Comparison of ENCODE assay signal across 7 cellular contexts in the genomic region with DNA sequence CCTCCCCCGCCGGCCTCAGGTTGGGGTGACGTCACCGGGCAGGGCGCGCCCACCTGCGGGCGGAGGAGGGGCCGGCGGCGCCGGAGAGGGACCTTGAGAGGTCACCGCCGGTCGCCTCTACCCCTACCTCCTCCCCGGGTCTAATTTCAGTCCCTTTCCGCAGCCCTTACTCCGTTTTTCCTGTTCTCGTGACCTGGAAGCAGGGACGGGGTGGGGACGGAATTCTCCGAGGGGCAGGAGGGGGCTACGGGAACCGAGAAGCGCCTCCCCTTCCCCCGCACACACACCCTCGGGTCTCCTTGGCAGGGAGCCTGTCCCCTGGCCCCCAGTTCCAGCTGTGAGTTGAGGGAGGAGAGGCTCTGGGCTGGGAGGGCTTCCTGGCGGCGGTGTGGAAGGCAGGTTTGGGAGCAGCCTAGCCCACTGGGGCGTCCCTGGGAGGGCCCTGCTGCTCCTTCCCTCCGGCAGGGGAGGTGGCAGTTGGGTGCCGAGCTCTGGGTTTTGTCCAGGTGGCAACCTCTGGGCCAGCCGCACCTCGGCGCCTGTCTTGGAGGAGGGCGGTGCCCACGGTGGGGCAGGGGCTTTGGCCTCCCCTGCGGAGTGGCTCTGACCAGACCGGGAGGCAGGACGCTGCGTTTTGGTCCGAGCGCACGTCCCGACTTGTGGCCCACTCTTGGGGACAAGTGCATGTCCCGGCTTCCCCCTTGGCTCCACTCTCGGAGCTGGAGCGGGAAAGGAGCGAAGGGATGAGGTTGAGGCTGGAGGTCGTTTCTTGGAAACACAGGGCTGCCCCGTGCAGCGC.
DNase-seq lines count a peak whose midpoint lies in the region; ATAC-seq and TF ChIP-seq lines count a peak whose summit lies in the region.

No MANE protein-coding gene starts in this region.

- no peaks in the 10 kb centered on the region for H3K9me3 ChIP-seq in mucosa of stomach (ENCODE audit: control insufficient read depth, low read length)

- TF ChIP-seq CTCF in GM13977 (IDR thresholded peaks at IDR 0.05; ENCODE audit: extremely low read depth, insufficient read depth, missing control alignments), result no peak
- TF ChIP-seq CTCF in astrocyte of the cerebellum (IDR thresholded peaks at IDR 0.05; ENCODE audit: low read depth, low read length, missing control alignments), result no peak

- peak overlapping the region; percentile 21 for H3K4me3 ChIP-seq in astrocyte of the cerebellum (ENCODE audit: low read depth, low read length)
- H3K4me3 ChIP-seq in mucosa of stomach (ENCODE audit: low read length), result no peak overlapping the region

- no peaks in the 10 kb centered on the region for H3K36me3 ChIP-seq in mucosa of stomach (ENCODE audit: control insufficient read depth, insufficient read depth, low read length)

- no peak for ATAC-seq in GM21526 (IDR thresholded peaks at IDR 0.05; ENCODE audit: low FRiP score, unreplicated experiment)

- peaks cover 39% of the 10 kb centered on the region for H3K27me3 ChIP-seq in mucosa of stomach (ENCODE audit: control insufficient read depth, insufficient read depth, low read length)

- in situ Hi-C loops in GM13977 (cut with MboI; ENCODE audit: low pct_unique_long_range_greater_than_20kb, low sequenced_read_pairs, unreplicated experiment), result no loop called here
- in situ Hi-C loops in astrocyte of the cerebellum (cut with HindIII; ENCODE audit: low sequenced_read_pairs), result no loop called here

- H3K4me1 ChIP-seq in mucosa of stomach (ENCODE audit: control insufficient read depth, insufficient read depth, low read length), result peaks cover 31% of the 10 kb centered on the region

- DNase-seq in GM13977 (ENCODE audit: low spot score) (peak; percentile 61), NCI-H1105 treated with DMSO at 0.1 percent for 48 hours (lab: John Stamatoyannopoulos, UW) (peak; percentile 20), astrocyte of the cerebellum (ENCODE audit: low read depth) (no peak), D341Med (ENCODE audit: low spot score) (no peak), Ammon's horn (ENCODE audit: low spot score) (no peak)

- peak overlapping the region; percentile 33 for H3K9ac ChIP-seq in mucosa of stomach (ENCODE audit: low read length)

Comparison
In these comparisons a context has a peak if more than half of its experiments do, and no peak if none do; other contexts are left out.
1. DNase-seq: peak in GM13977 (single experiment) and NCI-H1105 treated with DMSO at 0.1 percent for 48 hours (single experiment); none in astrocyte of the cerebellum (single experiment), D341Med (single experiment) and Ammon's horn (single experiment).